In genomic region chr22:37735054-37735453, GRCh38 we compare ENCODE assay signal across 9 cellular contexts. TPM values are rescaled to one million over a fixed set of nuclear protein-coding genes. Genes with fewer than 3 reads are reported as not detected.
A peak's percentile ranks its signal among the peaks of the same experiment; 100 is the strongest.
DNase-seq lines count a peak whose midpoint lies in the region; ATAC-seq, FAIRE-seq and TF ChIP-seq lines count a peak whose summit lies in the region.
"Had no signal": no experiment of that assay in that cellular context is flagged by ENCODE, and none has a peak within 500 bp of the region (broad histone marks: within the 10 kb centered on the region; RNA-seq: fewer than 3 reads in every experiment).

No MANE protein-coding gene starts in this region.

- H3K4me1 ChIP-seq in H1 (replicated peaks in 1 of 4; ENCODE audit: control insufficient read depth in 3 of 4, insufficient read depth in 4 of 4, low read length in 3 of 4): no peaks in the 10 kb centered on the region

- no peak overlapping the region for H3K4ac ChIP-seq in H1 (replicated peaks; ENCODE audit: insufficient read length, low read depth, low read length)

- H2BK5ac ChIP-seq in H1 (ENCODE audit: low read depth, low read length): no peak overlapping the region

- peaks cover 2 to 50% (median 39%) of the 10 kb centered on the region in 4 experiments for H3K27me3 ChIP-seq in H1 (replicated peaks in 1 of 4; ENCODE audit: control insufficient read depth in 3 of 4, extremely low read depth in 1 of 4, insufficient read depth in 3 of 4, low read length in 3 of 4)

- peaks cover 0 to 3% (median 2%) of the 10 kb centered on the region in 4 experiments; a peak in 2 of 8 replicates for H3K36me3 ChIP-seq in H1 (ENCODE audit: control insufficient read depth in 2 of 4, insufficient read depth in 4 of 4, low read length in 3 of 4)

- no peak for FAIRE-seq in H1 (lab: Jason Lieb, UNC)

- H2BK15ac ChIP-seq in H1 (ENCODE audit: low read length): no peak overlapping the region

- H3K27ac ChIP-seq in H1 (ENCODE audit: low read depth, low read length): no peak overlapping the region

- in situ Hi-C loops in ACHN (cut with HindIII; ENCODE audit: low pct_ligation_motif_present, low pct_unique_long_range_greater_than_20kb, low sequenced_read_pairs): no loop called here

- ATAC-seq in HG03521 (IDR thresholded peaks at IDR 0.05; ENCODE audit: unreplicated experiment) (no peak), GM21786 (IDR thresholded peaks at IDR 0.05; ENCODE audit: unreplicated experiment) (no peak), GM18867 (IDR thresholded peaks at IDR 0.05; ENCODE audit: unreplicated experiment) (no peak), HG03039 (IDR thresholded peaks at IDR 0.05; ENCODE audit: unreplicated experiment) (no peak)

- WGBS in H1 (ENCODE audit: extremely low coverage in 1 of 2, insufficient coverage in 1 of 2, insufficient read length in 1 of 2, insufficient replicate concordance in 2 of 2, low coverage in 1 of 2, low lambda C conversion rate in 2 of 2, missing lambda C conversion rate in 1 of 2), 2 experiments: 79% methylated on average over 10 of the region's 10 CpGs; no CpG with 5 or more reads in 1 of the 2 experiments

- no peak for TF ChIP-seq POLR2A in H1 (IDR thresholded peaks at IDR 0.05; ENCODE audit: control extremely low read depth in 1 of 2, low read depth in 2 of 2, low read length in 2 of 2)

- TF ChIP-seq CTCF in LNCAP (IDR thresholded peaks at IDR 0.05): 0 out of 2 replicates have a peak, but pooled peaks have one; percentile 23
- peak; percentile 47 to 62 (median 56) for TF ChIP-seq CTCF in H1 (IDR thresholded peaks at IDR 0.05; ENCODE audit: control extremely low read depth in 1 of 3, insufficient read depth in 1 of 3, low read depth in 1 of 3, low read length in 3 of 3)

- DNase-seq in ACHN (peak; percentile 44), H1 (ENCODE audit: low read depth in 1 of 2, low spot score in 2 of 2) (peak in 1 of 2 experiments; percentile 73), lung microvascular endothelial cell (ENCODE audit: low read depth in 2 of 2) (peak; percentile 51 to 79)
- DNase-seq: NCI-H510A treated with DMSO at 0.1 percent for 48 hours had no signal

- H4K20me1 ChIP-seq in H1 (replicated peaks in 1 of 2; ENCODE audit: control insufficient read depth in 1 of 2, insufficient read depth in 2 of 2, low read length in 2 of 2): peaks cover 7 to 10% of the 10 kb centered on the region in 2 experiments

- 0 out of 2 replicates have a peak overlapping the region, but pooled peaks have one; percentile 46 for H4K8ac ChIP-seq in H1 (ENCODE audit: extremely low read depth, insufficient read depth, low read length)

- no peak overlapping the region for H4K5ac ChIP-seq in H1 (ENCODE audit: insufficient read length, low read depth, low read length)

- H2BK12ac ChIP-seq in H1 (ENCODE audit: low read depth, low read length): no peak overlapping the region

- no peak overlapping the region for H2BK120ac ChIP-seq in H1 (replicated peaks; ENCODE audit: low read depth, low read length)

- H3K9ac ChIP-seq in H1 (replicated peaks in 1 of 4; ENCODE audit: extremely low read depth in 1 of 4, low read depth in 3 of 4, low read length in 3 of 4): no peak overlapping the region

- no peak overlapping the region for H2BK20ac ChIP-seq in H1 (ENCODE audit: low read length)

- peaks cover 3% of the 10 kb centered on the region; the same call in 1 of the 2 replicates for H3K23me2 ChIP-seq in H1 (ENCODE audit: low read depth, low read length)

- H3K56ac ChIP-seq in H1 (replicated peaks; ENCODE audit: insufficient read length, low read depth, low read length): no peak overlapping the region

- peak; percentile 34 to 66; a peak in 3 of 4 replicates for TF ChIP-seq RAD21 in H1 (IDR thresholded peaks at IDR 0.05 in 1 of 2, conservative IDR thresholded peaks at IDR 0.05 in 1 of 2; ENCODE audit: low read depth in 2 of 2, low read length in 2 of 2)

- H2AK5ac ChIP-seq in H1 (ENCODE audit: low read depth, low read length): no peak overlapping the region

- no peaks in the 10 kb centered on the region for H3K9me3 ChIP-seq in H1 (ENCODE audit: insufficient read depth in 2 of 2, low read depth in 1 of 2, low read length in 1 of 2)

- CTCF ChIA-PET in H1 (lab: Charles Lee; ENCODE audit: partially characterized antibody): interaction anchor here (0.7 to 4.0 kb wide), 17 partner anchors 8 to 101 kb away, joined by 3 to 23 read pairs (median 4); partner anchors contain the start of genes PDXP and TRIOBP

- no peak overlapping the region for H3K4me3 ChIP-seq in H1 (ENCODE audit: extremely low read depth in 1 of 4, insufficient read depth in 2 of 4, low read depth in 3 of 4, low read length in 4 of 4)

- H3K79me2 ChIP-seq in H1 (ENCODE audit: control insufficient read depth in 1 of 2, insufficient read depth in 2 of 2, low read length in 2 of 2): no peaks in the 10 kb centered on the region

- H3K79me1 ChIP-seq in H1 (ENCODE audit: low read depth, low read length): no peaks in the 10 kb centered on the region

- H4K91ac ChIP-seq in H1 (replicated peaks; ENCODE audit: insufficient read length, low read length): no peak overlapping the region

- no peak overlapping the region for H3K14ac ChIP-seq in H1 (ENCODE audit: insufficient read length)

- H3K23ac ChIP-seq in H1 (ENCODE audit: insufficient read length): no peak overlapping the region

- no peak overlapping the region for H3K4me2 ChIP-seq in H1 (ENCODE audit: insufficient read depth in 1 of 2, low read depth in 2 of 2, low read length in 2 of 2)

- H3K18ac ChIP-seq in H1 (ENCODE audit: extremely low read depth, low read length): no peak overlapping the region; the same call in 1 of the 2 replicates

- no peak for TF ChIP-seq EP300 in H1 (IDR thresholded peaks at IDR 0.05; ENCODE audit: borderline replicate concordance in 1 of 2, low read depth in 2 of 2, low read length in 2 of 2)

- POLR2A ChIA-PET in H1 (lab: Charles Lee; ENCODE audit: partially characterized antibody): interaction anchor here (0.6 to 2.2 kb wide), 10 partner anchors 9 to 168 kb away, joined by 3 to 7 read pairs (median 4); partner anchors contain the start of gene PDXP

- no peak overlapping the region for H2AFZ ChIP-seq in H1 (ENCODE audit: low read length)

TF ChIP-seq in H1, 55 proteins besides CTCF, POLR2A, EP300 and RAD21:
- no peak for TF ChIP-seq RFX5 (IDR thresholded peaks at IDR 0.05; ENCODE audit: borderline replicate concordance, low read depth, low read length)
- TF ChIP-seq TAF1 (IDR thresholded peaks at IDR 0.05; ENCODE audit: low read depth, low read length): no peak
- TF ChIP-seq GABPA (IDR thresholded peaks at IDR 0.05; ENCODE audit: borderline replicate concordance, insufficient read depth, low read length): peak; percentile 62; the same call in 1 of the 2 replicates
- TF ChIP-seq ATF2 (IDR thresholded peaks at IDR 0.05; ENCODE audit: low read length): no peak

RNA-seq across cellular contexts. Expression of gene TRIOBP, which starts 38.2 kb away (rescaled TPM):
- total RNA-seq in H1 (2021; fragmentation: NEBNext Ultra II Directional; extraction: Animal tissue kit (Norgen Biotek cat#: 25700)): 27.3 and 29.1 TPM in 2 replicates
- 18.2 and 36.0 TPM in 2 replicates for polyA plus RNA-seq in H1 (2011; rRNA removed)
- 27.6 TPM for polyA plus RNA-seq in H1 (2011; cell fraction: cytosol; rRNA removed)
- polyA plus RNA-seq in H1 (2011; cell fraction: nucleus; rRNA removed): 40.4 TPM
- 23.3 to 41.8 TPM (median 38.0 TPM) in 4 replicates for polyA plus RNA-seq in H1 (2012, experiment 1 of 2)
- polyA plus RNA-seq in H1 (2012, experiment 2 of 2): 19.8 TPM
- 27.4 TPM for polyA plus RNA-seq in H1 (2013, experiment 1 of 2)
- 25.9 TPM for polyA plus RNA-seq in H1 (2013, experiment 2 of 2)
- polyA minus RNA-seq in H1 (2011; rRNA and poly(A)+ RNA removed): 43.1 and 47.6 TPM in 2 replicates
- 28.8 TPM for polyA minus RNA-seq in H1 (2011; cell fraction: cytosol; rRNA and poly(A)+ RNA removed)
- polyA minus RNA-seq in H1 (2011; cell fraction: nucleus; rRNA and poly(A)+ RNA removed): 20.8 TPM
- 79.8 and 156 TPM in 2 replicates for total RNA-seq in lung microvascular endothelial cell

RNA-seq across cellular contexts. Expression of gene NOL12, which starts 48.9 kb away (rescaled TPM):
- total RNA-seq in H1 (2021; fragmentation: NEBNext Ultra II Directional; extraction: Animal tissue kit (Norgen Biotek cat#: 25700)): 26.7 and 28.3 TPM in 2 replicates
- polyA plus RNA-seq in H1 (2011; rRNA removed): 25.3 TPM in 2 replicates
- 40.9 TPM for polyA plus RNA-seq in H1 (2011; cell fraction: cytosol; rRNA removed)
- polyA plus RNA-seq in H1 (2011; cell fraction: nucleus; rRNA removed): 43.6 TPM
- 19.3 to 37.0 TPM (median 34.3 TPM) in 4 replicates for polyA plus RNA-seq in H1 (2012, experiment 1 of 2)
- polyA plus RNA-seq in H1 (2012, experiment 2 of 2): 27.9 TPM
- polyA plus RNA-seq in H1 (2013, experiment 1 of 2): 27.9 TPM
- polyA plus RNA-seq in H1 (2013, experiment 2 of 2): 24.0 TPM
- 8.3 and 9.6 TPM in 2 replicates for polyA minus RNA-seq in H1 (2011; rRNA and poly(A)+ RNA removed)
- 8.8 TPM for polyA minus RNA-seq in H1 (2011; cell fraction: cytosol; rRNA and poly(A)+ RNA removed)
- 16.7 TPM for polyA minus RNA-seq in H1 (2011; cell fraction: nucleus; rRNA and poly(A)+ RNA removed)
- 13.5 and 18.1 TPM in 2 replicates for total RNA-seq in lung microvascular endothelial cell

RNA-seq across cellular contexts. Expression of gene LGALS1, which starts 59.6 kb away (rescaled TPM):
- total RNA-seq in H1 (2021; fragmentation: NEBNext Ultra II Directional; extraction: Animal tissue kit (Norgen Biotek cat#: 25700)): 12.0 and 14.9 TPM in 2 replicates
- polyA plus RNA-seq in H1 (2011; rRNA removed): 92.4 and 101 TPM in 2 replicates
- polyA plus RNA-seq in H1 (2011; cell fraction: cytosol; rRNA removed): 77.6 TPM
- 64.0 TPM for polyA plus RNA-seq in H1 (2011; cell fraction: nucleus; rRNA removed)
- 11.2 to 50.4 TPM (median 33.3 TPM) in 4 replicates for polyA plus RNA-seq in H1 (2012, experiment 1 of 2)
- polyA plus RNA-seq in H1 (2012, experiment 2 of 2): 38.4 TPM
- 39.2 TPM for polyA plus RNA-seq in H1 (2013, experiment 1 of 2)
- 36.3 TPM for polyA plus RNA-seq in H1 (2013, experiment 2 of 2)
- 15.3 and 15.5 TPM in 2 replicates for polyA minus RNA-seq in H1 (2011; rRNA and poly(A)+ RNA removed)
- polyA minus RNA-seq in H1 (2011; cell fraction: cytosol; rRNA and poly(A)+ RNA removed): 13.3 TPM
- 14.5 TPM for polyA minus RNA-seq in H1 (2011; cell fraction: nucleus; rRNA and poly(A)+ RNA removed)
- 2,589 and 6,877 TPM in 2 replicates for total RNA-seq in lung microvascular endothelial cell

Comparison
In these comparisons a context has a peak if more than half of its experiments do, and no peak if none do; other contexts are left out.
1. RNA of gene LGALS1, which starts 59.6 kb away (total RNA-seq): 2,589 to 6,877 TPM in lung microvascular endothelial cell; 12.0 to 14.9 TPM in H1; every median in the first group is over 100 times any median in the second.